ENCODE assay signal across 13 cellular contexts in genomic region chr4:2489841-2490552, GRCh38. TPM values are rescaled to one million over a fixed set of nuclear protein-coding genes. Genes with fewer than 3 reads are reported as not detected.
DNase-seq lines count a peak whose midpoint lies in the region; ATAC-seq, FAIRE-seq and TF ChIP-seq lines count a peak whose summit lies in the region.
"Had no signal": no experiment of that assay in that cellular context is flagged by ENCODE, and none has a peak within 500 bp of the region (broad histone marks: within the 10 kb centered on the region; RNA-seq: fewer than 3 reads in every experiment).

No MANE protein-coding gene starts in this region.

- peaks cover 22% of the 10 kb centered on the region for H3K36me3 Mint-ChIP-seq in HFFc6 (ENCODE audit: low read depth)

- no peak overlapping the region for H3K4me3 Mint-ChIP-seq in HFFc6
- H3K4me3 Mint-ChIP-seq: type B pancreatic cell had no signal

- FAIRE-seq in bronchial epithelial cell (lab: Jason Lieb, UNC), result no peak

- no peak for TF ChIP-seq POLR2A in right lobe of liver (IDR thresholded peaks at IDR 0.05)

- no peaks in the 10 kb centered on the region for H3K9me3 ChIP-seq in right lobe of liver
- H3K9me3 ChIP-seq: mucosa of descending colon had no signal

- no peak overlapping the region for H3K27ac ChIP-seq in right lobe of liver

- peaks cover 2% of the 10 kb centered on the region; the same call in 1 of the 2 replicates for H3K27me3 Mint-ChIP-seq in HFFc6 (ENCODE audit: insufficient read depth)
- H3K27me3 Mint-ChIP-seq: type B pancreatic cell had no signal

- intact Hi-C loops in right lobe of liver (cut with DNase I), result no loop called here

- ATAC-seq in right lobe of liver, result peak in 3 of 4 donors; percentile 9 to 47 (median 41)
- ATAC-seq: mucosa of descending colon had no signal

- no peaks in the 10 kb centered on the region for H3K9me3 Mint-ChIP-seq in HFFc6
- H3K9me3 Mint-ChIP-seq: type B pancreatic cell had no signal

- H3K4me3 ChIP-seq in AG10803 (ENCODE audit: low read length) (no peak overlapping the region), bronchial epithelial cell (ENCODE audit: low read depth, low read length) (no peak overlapping the region), right lobe of liver (no peak overlapping the region)
- H3K4me3 ChIP-seq: mucosa of descending colon had no signal

- peak; percentile 23 for DNase-seq in AG10803 (ENCODE audit: low read depth)
- no peak for DNase-seq in HFFc6
- DNase-seq in bronchial epithelial cell (ENCODE audit: low read depth), result peak; percentile 15
- DNase-seq in right lobe of liver, result peak in 1 of 3 donors; percentile 17
- DNase-seq in NCI-H146 (lab: John Stamatoyannopoulos, UW), result no peak
- DNase-seq in NCI-H1417 (lab: John Stamatoyannopoulos, UW), result no peak
- DNase-seq in SW480 (ENCODE audit: low spot score), result no peak
- DNase-seq in NCI-H2029 treated with DMSO at 0.1 percent for 48 hours (lab: John Stamatoyannopoulos, UW), result no peak
- DNase-seq: activated T-cell treated with anti-CD3 and anti-CD28 coated beads for 4 hours, COR-L47, head of caudate nucleus, mucosa of descending colon had no signal

- H3K4me1 Mint-ChIP-seq in HFFc6 (ENCODE audit: low read depth), result peaks cover 44% of the 10 kb centered on the region

- peaks cover 0 to 17% (median 0%) of the 10 kb centered on the region in 4 donors for H3K4me1 ChIP-seq in right lobe of liver

- 75% methylated on average over 9 of the region's 9 CpGs for WGBS in right lobe of liver (ENCODE audit: insufficient coverage, low coverage, low lambda C conversion rate, missing lambda C conversion rate)

- TF ChIP-seq CTCF in AG10803 (conservative IDR thresholded peaks at IDR 0.05; ENCODE audit: low read length), result no peak
- TF ChIP-seq CTCF in HFFc6 (IDR thresholded peaks at IDR 0.05), result no peak
- TF ChIP-seq CTCF in bronchial epithelial cell (IDR thresholded peaks at IDR 0.05; ENCODE audit: insufficient read depth, low read length, severe bottlenecking), result no peak
- TF ChIP-seq CTCF in right lobe of liver (IDR thresholded peaks at IDR 0.05), result no peak

- H3K27me3 ChIP-seq in bronchial epithelial cell (ENCODE audit: control insufficient read depth, insufficient read depth, low read length) (no peaks in the 10 kb centered on the region), right lobe of liver (no peaks in the 10 kb centered on the region)

- H3K36me3 ChIP-seq in bronchial epithelial cell (ENCODE audit: control insufficient read depth, insufficient read depth, low read length), result peaks cover 12% of the 10 kb centered on the region
- peaks cover 0 to 24% (median 0%) of the 10 kb centered on the region in 4 donors for H3K36me3 ChIP-seq in right lobe of liver

- H3K27ac Mint-ChIP-seq in HFFc6, result peak overlapping the region; percentile 72
- H3K27ac Mint-ChIP-seq: type B pancreatic cell had no signal

RNA-seq across cellular contexts. Expression of gene RNF4, which starts 21.1 kb away (rescaled TPM):
- total RNA-seq in HFFc6 (2021; fragmentation: NEBNext Ultra II Directional; extraction: Animal tissue kit (Norgen Biotek cat#: 25700)), result 10 to 100 TPM; 46.1 to 52.8 (median 49.9) TPM
- total RNA-seq in bronchial epithelial cell (52.0 and 52.7 TPM in 2 replicates), right lobe of liver (10 to 100 TPM; 16.2 to 22.5 (median 18.0) TPM)

RNA-seq across cellular contexts. Expression of gene FAM193A, which starts 46.5 kb away (rescaled TPM):
- total RNA-seq in HFFc6 (2021; fragmentation: NEBNext Ultra II Directional; extraction: Animal tissue kit (Norgen Biotek cat#: 25700)), result 10 to 100 TPM; 20.4 to 22.3 (median 20.8) TPM
- 6.6 and 7.6 TPM in 2 replicates for total RNA-seq in bronchial epithelial cell
- total RNA-seq in right lobe of liver, result 10 to 100 TPM in 2 of 6 experiments, 1 to 10 TPM in 4; 8.5 to 12.3 (median 9.7) TPM

Comparison
In these comparisons a context has a peak if more than half of its experiments do, and no peak if none do; other contexts are left out.
1. DNase-seq: peak in AG10803 (single experiment) and bronchial epithelial cell (single experiment); none in HFFc6 (single experiment), NCI-H146 (single experiment), NCI-H1417 (0 of 3), SW480 (single experiment) and NCI-H2029 treated with DMSO at 0.1 percent for 48 hours (single experiment).